ENCODE assay signal across 16 cellular contexts in the genomic region with DNA sequence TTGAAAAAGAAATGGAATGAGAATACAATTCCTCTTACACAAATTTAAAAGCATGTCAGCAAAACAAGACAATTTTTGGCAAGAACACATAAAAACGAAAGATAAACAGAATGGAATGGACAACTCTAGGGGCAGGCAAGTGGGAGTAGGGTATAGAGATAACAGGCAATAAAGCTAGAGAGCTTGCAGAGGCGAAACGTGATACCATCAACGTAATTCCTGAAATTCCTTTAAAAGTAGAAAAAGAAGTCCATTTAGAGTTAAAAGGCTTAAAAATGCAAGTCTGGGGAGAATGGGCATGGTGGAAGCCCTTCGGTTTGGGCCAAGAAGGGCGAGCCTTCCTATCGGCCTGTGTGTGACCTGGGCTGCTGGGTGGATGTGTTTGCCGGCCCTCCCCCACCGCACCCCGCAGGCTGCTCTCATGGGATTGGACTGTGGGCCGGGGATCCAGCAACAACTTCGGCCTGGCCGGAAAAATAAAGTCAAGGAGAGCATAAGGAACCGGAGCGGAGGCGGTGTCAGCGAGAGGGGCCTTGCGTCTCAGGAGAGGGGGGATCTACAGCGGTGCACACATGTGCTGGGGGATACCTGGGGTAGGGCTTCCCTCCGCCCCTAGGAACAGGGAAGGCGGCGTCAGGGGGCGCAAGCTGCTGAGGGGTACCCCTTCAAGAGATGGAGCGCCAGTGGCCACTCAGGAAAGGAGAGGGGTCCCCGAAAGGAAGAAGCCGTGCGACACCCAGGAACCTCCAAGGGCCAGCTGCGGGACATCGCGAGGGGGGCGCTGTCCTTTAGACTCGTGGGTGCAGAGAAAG. TPM values are rescaled to one million over a fixed set of nuclear protein-coding genes. Genes with fewer than 3 reads are reported as not detected.
DNase-seq lines count a peak whose midpoint lies in the region; ATAC-seq, FAIRE-seq and TF ChIP-seq lines count a peak whose summit lies in the region.
"Had no signal": no experiment of that assay in that cellular context is flagged by ENCODE, and none has a peak within 500 bp of the region (broad histone marks: within the 10 kb centered on the region; RNA-seq: fewer than 3 reads in every experiment).

No MANE protein-coding gene starts in this region.

- no peak for DNase-seq in CD4-positive, alpha-beta T cell
- DNase-seq in SK-N-SH (no peak), fibroblast of pulmonary artery (ENCODE audit: low read depth) (peak; percentile 76), natural killer cell (no peak), NCI-H510A (lab: John Stamatoyannopoulos, UW) (no peak), D721Med (ENCODE audit: insufficient read length, low spot score) (no peak), OCI-LY7 (ENCODE audit: low spot score) (no peak)
- DNase-seq: Caco-2; Kasumi-1; NCI-H526 treated with DMSO at 0.1 percent for 48 hours; stimulated activated CD4-positive, alpha-beta T cell treated with anti-CD3 and anti-CD28 coated beads, Interleukin-1b, Interleukin-23, amount 100 ng/mL, for 48 hours had no signal

- H3K4me1 ChIP-seq in SK-N-SH (ENCODE audit: control insufficient read depth in 1 of 2, insufficient read depth in 2 of 2, low read depth in 1 of 2, low read length in 1 of 2), result peaks cover 4 to 5% of the 10 kb centered on the region in 2 experiments; a peak in 2 of 4 replicates
- H3K4me1 ChIP-seq in OCI-LY7 (ENCODE audit: insufficient read depth, low read length, poor library complexity, severe bottlenecking), result no peaks in the 10 kb centered on the region

- TF ChIP-seq EP300 in SK-N-SH (IDR thresholded peaks at IDR 0.05; ENCODE audit: borderline replicate concordance in 1 of 2, low read depth in 1 of 2, low read length in 1 of 2), result no peak

- CTCF ChIA-PET in CD4-positive, alpha-beta T cell (lab: Charles Lee), result no interaction called here
- CTCF ChIA-PET in SK-N-SH (lab: Yijun Ruan, JAX) (interaction anchor here (1.3 kb wide), 1 partner anchor 21 kb away, joined by 3 read pairs; no protein-coding TSS in a partner anchor), OCI-LY7 (lab: Charles Lee; ENCODE audit: unreplicated experiment) (no interaction called here)

- no peak for TF ChIP-seq CTCF in CD4-positive, alpha-beta T cell (IDR thresholded peaks at IDR 0.05)
- no peak for TF ChIP-seq CTCF in SK-N-SH (IDR thresholded peaks at IDR 0.05)
- no peak for TF ChIP-seq CTCF in fibroblast of pulmonary artery (IDR thresholded peaks at IDR 0.05; ENCODE audit: low read length, missing control alignments)
- no peak for TF ChIP-seq CTCF in natural killer cell (IDR thresholded peaks at IDR 0.05)
- no peak for TF ChIP-seq CTCF in D721Med (IDR thresholded peaks at IDR 0.05; ENCODE audit: insufficient read depth, missing control alignments)
- no peak for TF ChIP-seq CTCF in OCI-LY7 (conservative IDR thresholded peaks at IDR 0.05; ENCODE audit: low read length)

- no peak overlapping the region for H2AFZ ChIP-seq in SK-N-SH (ENCODE audit: low read depth)
- H2AFZ ChIP-seq in OCI-LY7 (ENCODE audit: low read length), result no peak overlapping the region

- H3F3A ChIP-seq in SK-N-SH (replicated peaks; ENCODE audit: insufficient read depth), result peaks cover 2% of the 10 kb centered on the region

- H3K4me2 ChIP-seq in SK-N-SH (peak overlapping the region; percentile 55; the same call in 1 of the 2 replicates), OCI-LY7 (ENCODE audit: low read length) (no peak overlapping the region)

- no peaks in the 10 kb centered on the region for H3K36me3 Mint-ChIP-seq in CD4-positive, alpha-beta T cell (ENCODE audit: low read depth)
- H3K36me3 Mint-ChIP-seq in natural killer cell, result no peaks in the 10 kb centered on the region

- POLR2A ChIA-PET in CD4-positive, alpha-beta T cell (lab: Charles Lee), result interaction anchor here (0.6 to 1.4 kb wide), 2 partner anchors 20 to 21 kb away, joined by 3 to 5 read pairs; partner anchors contain the start of genes PCED1A and VPS16
- POLR2A ChIA-PET in SK-N-SH (lab: Yijun Ruan, JAX), result no interaction called here
- POLR2A ChIA-PET in OCI-LY7 (lab: Charles Lee), result no interaction called here

- no peaks in the 10 kb centered on the region for H3K9me3 Mint-ChIP-seq in CD4-positive, alpha-beta T cell
- H3K9me3 Mint-ChIP-seq in natural killer cell, result no peaks in the 10 kb centered on the region

- no peaks in the 10 kb centered on the region for H3K36me3 ChIP-seq in SK-N-SH (replicated peaks in 1 of 2; ENCODE audit: control insufficient read depth in 1 of 2, insufficient read depth in 2 of 2, low read length in 1 of 2)
- H3K36me3 ChIP-seq in OCI-LY7 (ENCODE audit: insufficient read depth, low read length), result no peaks in the 10 kb centered on the region

- H3K9me3 ChIP-seq in CD4-positive, alpha-beta T cell (ENCODE audit: control insufficient read depth, low read length), result no peaks in the 10 kb centered on the region
- H3K9me3 ChIP-seq in SK-N-SH, result no peaks in the 10 kb centered on the region
- H3K9me3 ChIP-seq in OCI-LY7 (ENCODE audit: low read length), result no peaks in the 10 kb centered on the region
- H3K9me3 ChIP-seq: Caco-2 had no signal

- no peak overlapping the region for H3K9ac ChIP-seq in SK-N-SH

- ATAC-seq in CD4-positive, alpha-beta T cell (ENCODE audit: poor library complexity), result no peak
- ATAC-seq in natural killer cell (no peak), GM19023 (IDR thresholded peaks at IDR 0.05; ENCODE audit: unreplicated experiment) (no peak)

- peaks cover 37% of the 10 kb centered on the region for H3K27me3 Mint-ChIP-seq in CD4-positive, alpha-beta T cell
- H3K27me3 Mint-ChIP-seq in natural killer cell (ENCODE audit: low read depth in 2 of 2), result peaks cover 0 to 24% of the 10 kb centered on the region in 2 donors

- peaks cover 10% of the 10 kb centered on the region for H3K27me3 ChIP-seq in CD4-positive, alpha-beta T cell (ENCODE audit: control insufficient read depth, insufficient read depth, low read length)
- no peaks in the 10 kb centered on the region for H3K27me3 ChIP-seq in SK-N-SH (ENCODE audit: insufficient read depth)

- peaks cover 22% of the 10 kb centered on the region for H3K4me1 Mint-ChIP-seq in CD4-positive, alpha-beta T cell (ENCODE audit: low read depth)
- H3K4me1 Mint-ChIP-seq in natural killer cell, result peaks cover 8 to 31% of the 10 kb centered on the region in 2 donors

- no peak overlapping the region for H3K27ac ChIP-seq in CD4-positive, alpha-beta T cell (ENCODE audit: low read depth, low read length)
- peak overlapping the region in 1 of 2 experiments; percentile 13; a peak in 2 of 4 replicates for H3K27ac ChIP-seq in SK-N-SH (ENCODE audit: low read depth in 2 of 2, low read length in 1 of 2)
- H3K27ac ChIP-seq in OCI-LY7 (ENCODE audit: low read depth, low read length, poor library complexity, severe bottlenecking), result no peak overlapping the region

- H3K9me2 ChIP-seq in SK-N-SH, result no peaks in the 10 kb centered on the region
- H3K9me2 ChIP-seq in OCI-LY7 (ENCODE audit: insufficient read depth, low read length), result no peaks in the 10 kb centered on the region

- no peak for TF ChIP-seq RAD21 in SK-N-SH (IDR thresholded peaks at IDR 0.05; ENCODE audit: low read length)

- 77% methylated on average over 32 of the region's 32 CpGs for WGBS in SK-N-SH (ENCODE audit: low lambda C conversion rate)

- intact Hi-C loops in CD4-positive, alpha-beta T cell (cut with DNase I, micrococcal nuclease), result no loop called here
- intact Hi-C loops in natural killer cell (cut with micrococcal nuclease), result no loop called here
- intact Hi-C loops in OCI-LY7 (cut with micrococcal nuclease; ENCODE audit: unreplicated experiment), result no loop called here

- no peaks in the 10 kb centered on the region for H3K79me2 ChIP-seq in SK-N-SH (ENCODE audit: insufficient read depth)
- no peaks in the 10 kb centered on the region for H3K79me2 ChIP-seq in OCI-LY7 (ENCODE audit: insufficient read depth, low read depth, low read length)

- H3K27ac Mint-ChIP-seq in CD4-positive, alpha-beta T cell, result no peak overlapping the region
- H3K27ac Mint-ChIP-seq in natural killer cell, result no peak overlapping the region

- H4K20me1 ChIP-seq in SK-N-SH (ENCODE audit: insufficient read depth), result no peaks in the 10 kb centered on the region
- H4K20me1 ChIP-seq in OCI-LY7 (ENCODE audit: insufficient read depth, low read length), result no peaks in the 10 kb centered on the region

- H3K4me3 ChIP-seq in SK-N-SH (ENCODE audit: low read depth in 2 of 2, low read length in 1 of 2) (no peak overlapping the region), fibroblast of pulmonary artery (replicated peaks; ENCODE audit: low read depth, low read length) (no peak overlapping the region), OCI-LY7 (ENCODE audit: low read depth, low read length, poor library complexity, severe bottlenecking) (no peak overlapping the region)

- no peak for FAIRE-seq in D721Med (lab: Jason Lieb, UNC)
- FAIRE-seq: GM12892 had no signal

- BruUV-seq in OCI-LY7 (replicated peaks; lab: Mats Ljungman, UMichigan), result no TSS peak

- peak overlapping the region; percentile 44 for H3K4me3 Mint-ChIP-seq in CD4-positive, alpha-beta T cell
- peak overlapping the region; percentile 45 for H3K4me3 Mint-ChIP-seq in natural killer cell

RNA-seq across cellular contexts. Expression of gene TMEM239, which starts 4.1 kb away (rescaled TPM):
- total RNA-seq in CD4-positive, alpha-beta T cell, result not detected
- polyA plus RNA-seq in SK-N-SH (2012; rRNA removed), result 0.02 and 0.10 TPM in 2 replicates
- polyA plus RNA-seq in SK-N-SH (2012; cell fraction: cytosol; rRNA removed), result 0.03 and 0.05 TPM in 2 replicates
- polyA plus RNA-seq in SK-N-SH (2012; cell fraction: nucleus; rRNA removed), result 0.46 and 0.64 TPM in 2 replicates
- total RNA-seq in natural killer cell, result not detected
- not detected in 2 replicates for total RNA-seq in OCI-LY7 (2014; rRNA removed; shearing (Covaris generic))
- total RNA-seq in OCI-LY7 (2022), result not detected in 2 replicates
- total RNA-seq: activated CD8-positive, alpha-beta memory T cell treated with anti-CD3 and anti-CD28 coated beads for 36 hours; Caco-2; subcutaneous adipose tissue had no signal
- polyA plus RNA-seq: neural cell had no signal

RNA-seq across cellular contexts. Expression of gene C20orf141, which starts 5.5 kb away (rescaled TPM):
- not detected for total RNA-seq in CD4-positive, alpha-beta T cell
- polyA plus RNA-seq in SK-N-SH (2012; rRNA removed), result 1.1 and 1.2 TPM in 2 replicates
- 0.17 and 0.87 TPM in 2 replicates for polyA plus RNA-seq in SK-N-SH (2012; cell fraction: cytosol; rRNA removed)
- 0.34 and 0.79 TPM in 2 replicates for polyA plus RNA-seq in SK-N-SH (2012; cell fraction: nucleus; rRNA removed)
- not detected for total RNA-seq in natural killer cell
- not detected in 2 replicates for total RNA-seq in OCI-LY7 (2014; rRNA removed; shearing (Covaris generic))
- total RNA-seq in OCI-LY7 (2022), result not detected in 2 replicates
- total RNA-seq: activated CD8-positive, alpha-beta memory T cell treated with anti-CD3 and anti-CD28 coated beads for 36 hours; Caco-2 had no signal
- polyA plus RNA-seq: neural cell had no signal

RNA-seq across cellular contexts. Expression of gene CPXM1, which starts 19.9 kb away (rescaled TPM):
- not detected for total RNA-seq in CD4-positive, alpha-beta T cell
- polyA plus RNA-seq in SK-N-SH (2012; rRNA removed), result 58.3 and 99.9 TPM in 2 replicates
- 36.1 and 58.7 TPM in 2 replicates for polyA plus RNA-seq in SK-N-SH (2012; cell fraction: cytosol; rRNA removed)
- 140 and 155 TPM in 2 replicates for polyA plus RNA-seq in SK-N-SH (2012; cell fraction: nucleus; rRNA removed)
- total RNA-seq in natural killer cell (1 to 10 TPM in 2 of 3 donors, under 1 TPM in 1; 0.49 to 2.3 (median 1.5) TPM), OCI-LY7 (2022) (0.15 TPM in 1 of 2 replicates, not detected in the other)
- not detected in 2 replicates for total RNA-seq in OCI-LY7 (2014; rRNA removed; shearing (Covaris generic))
- total RNA-seq: Caco-2 had no signal

RNA-seq across cellular contexts. Expression of gene PCED1A, which starts 20.2 kb away (rescaled TPM):
- total RNA-seq in CD4-positive, alpha-beta T cell, result 10 to 100 TPM; 69.2 to 69.7 TPM
- 65.2 and 73.6 TPM in 2 replicates for polyA plus RNA-seq in SK-N-SH (2012; rRNA removed)
- polyA plus RNA-seq in SK-N-SH (2012; cell fraction: cytosol; rRNA removed), result 16.3 and 21.7 TPM in 2 replicates
- 566 and 689 TPM in 2 replicates for polyA plus RNA-seq in SK-N-SH (2012; cell fraction: nucleus; rRNA removed)
- total RNA-seq in natural killer cell (10 to 100 TPM; 70.3 to 76.5 (median 71.1) TPM), OCI-LY7 (2022) (9.8 and 10.3 TPM in 2 replicates)
- 6.9 and 8.4 TPM in 2 replicates for total RNA-seq in OCI-LY7 (2014; rRNA removed; shearing (Covaris generic))

RNA-seq across cellular contexts. Expression of gene VPS16, which starts 20.3 kb away (rescaled TPM):
- 10 to 100 TPM; 38.2 to 40.6 TPM for total RNA-seq in CD4-positive, alpha-beta T cell
- 62.0 and 78.4 TPM in 2 replicates for polyA plus RNA-seq in SK-N-SH (2012; rRNA removed)
- 25.1 and 33.3 TPM in 2 replicates for polyA plus RNA-seq in SK-N-SH (2012; cell fraction: cytosol; rRNA removed)
- 293 and 305 TPM in 2 replicates for polyA plus RNA-seq in SK-N-SH (2012; cell fraction: nucleus; rRNA removed)
- 100 to 1,000 TPM; 108 to 118 (median 109) TPM for total RNA-seq in natural killer cell
- total RNA-seq in OCI-LY7 (2014; rRNA removed; shearing (Covaris generic)), result 27.0 and 32.6 TPM in 2 replicates
- 37.8 and 39.0 TPM in 2 replicates for total RNA-seq in OCI-LY7 (2022)
